9 cellular contexts compared by ENCODE assay signal in genomic region chr18:59265246-59266018, GRCh38. TPM values are rescaled to one million over a fixed set of nuclear protein-coding genes. Genes with fewer than 3 reads are reported as not detected.
DNase-seq lines count a peak whose midpoint lies in the region; ATAC-seq and TF ChIP-seq lines count a peak whose summit lies in the region.
"Had no signal": no experiment of that assay in that cellular context is flagged by ENCODE, and none has a peak within 500 bp of the region (broad histone marks: within the 10 kb centered on the region; RNA-seq: fewer than 3 reads in every experiment).

No MANE protein-coding gene starts in this region.

- H3K9me3 Mint-ChIP-seq in activated CD8-positive, alpha-beta T cell treated with anti-CD3 and anti-CD28 coated beads, Interleukin-2, amount 10 ng/mL, durations not matched to agents 7 days and 5 days (ENCODE audit: insufficient read depth): no peaks in the 10 kb centered on the region

- H3K27ac Mint-ChIP-seq in activated CD8-positive, alpha-beta T cell treated with anti-CD3 and anti-CD28 coated beads, Interleukin-2, amount 10 ng/mL, durations not matched to agents 7 days and 5 days: no peak overlapping the region

- CTCF ChIA-PET in activated CD8-positive, alpha-beta T cell treated with anti-CD3 and anti-CD28 coated beads, Interleukin-2, amount 10 ng/mL, durations not matched to agents 7 days and 5 days (lab: Charles Lee): interaction anchor here (1.3 to 1.8 kb wide), 3 partner anchors 10 to 122 kb away, joined by 3 to 5 read pairs (median 4); no protein-coding TSS in a partner anchor

- H3K4me3 ChIP-seq in lung: no peak overlapping the region
- H3K4me3 ChIP-seq: BLaER1 had no signal

- peak overlapping the region; percentile 69 for H3K4me3 Mint-ChIP-seq in activated CD8-positive, alpha-beta T cell treated with anti-CD3 and anti-CD28 coated beads, Interleukin-2, amount 10 ng/mL, durations not matched to agents 7 days and 5 days

- DNase-seq in NCI-H2029 (lab: John Stamatoyannopoulos, UW) (peak; percentile 22), NCI-H2029 treated with DMSO at 0.1 percent for 48 hours (lab: John Stamatoyannopoulos, UW) (no peak), lung (ENCODE audit: low spot score) (no peak), NCI-H128 (lab: John Stamatoyannopoulos, UW; ENCODE audit: unreplicated experiment) (no peak)
- DNase-seq in activated CD8-positive, alpha-beta T cell treated with anti-CD3 and anti-CD28 coated beads, Interleukin-2, amount 10 ng/mL, durations not matched to agents 7 days and 5 days: peak; percentile 63

- peaks cover 76% of the 10 kb centered on the region for H3K27me3 Mint-ChIP-seq in activated CD8-positive, alpha-beta T cell treated with anti-CD3 and anti-CD28 coated beads, Interleukin-2, amount 10 ng/mL, durations not matched to agents 7 days and 5 days (ENCODE audit: low read depth)

- WGBS in lung, 2 donors: 3 to 4% methylated on average over 39 of the region's 39 CpGs

- peaks cover 0 to 11% of the 10 kb centered on the region in 2 donors for H3K4me1 ChIP-seq in lung (ENCODE audit: control insufficient read depth in 2 of 2, insufficient read depth in 2 of 2, low read length in 2 of 2)

- POLR2A ChIA-PET in activated CD8-positive, alpha-beta T cell treated with anti-CD3 and anti-CD28 coated beads, Interleukin-2, amount 10 ng/mL, durations not matched to agents 7 days and 5 days (lab: Charles Lee): no interaction called here

- H3K27ac ChIP-seq in lung (ENCODE audit: low read depth in 1 of 2, low read length in 1 of 2): no peak overlapping the region
- H3K27ac ChIP-seq: BLaER1 had no signal

- H3K4me1 Mint-ChIP-seq in activated CD8-positive, alpha-beta T cell treated with anti-CD3 and anti-CD28 coated beads, Interleukin-2, amount 10 ng/mL, durations not matched to agents 7 days and 5 days (ENCODE audit: low read depth): peaks cover 18% of the 10 kb centered on the region

- no peaks in the 10 kb centered on the region for H3K36me3 ChIP-seq in lung (ENCODE audit: control insufficient read depth in 2 of 2, insufficient read depth in 2 of 2, low read length in 2 of 2)
- H3K36me3 ChIP-seq: BLaER1 had no signal

- ATAC-seq in HG03280 (IDR thresholded peaks at IDR 0.05; ENCODE audit: unreplicated experiment) (peak; percentile 63), lung (ENCODE audit: insufficient read depth, low FRiP score) (peak; percentile 38), GM19452 (IDR thresholded peaks at IDR 0.05; ENCODE audit: unreplicated experiment) (no peak), HG03196 (IDR thresholded peaks at IDR 0.05; ENCODE audit: unreplicated experiment) (no peak)
- ATAC-seq in activated CD8-positive, alpha-beta T cell treated with anti-CD3 and anti-CD28 coated beads, Interleukin-2, amount 10 ng/mL, durations not matched to agents 7 days and 5 days: peak; percentile 64

- no peak for TF ChIP-seq CTCF in lung (IDR thresholded peaks at IDR 0.05; ENCODE audit: control extremely low read depth, extremely low read depth)

- H3K27me3 ChIP-seq in lung (ENCODE audit: control insufficient read depth, insufficient read depth): peaks cover 5% of the 10 kb centered on the region

- H3K36me3 Mint-ChIP-seq in activated CD8-positive, alpha-beta T cell treated with anti-CD3 and anti-CD28 coated beads, Interleukin-2, amount 10 ng/mL, durations not matched to agents 7 days and 5 days (ENCODE audit: low read depth): no peaks in the 10 kb centered on the region

- H3K9me3 ChIP-seq in lung (ENCODE audit: control insufficient read depth in 2 of 2, insufficient read depth in 1 of 2, low read length in 1 of 2): peaks cover 0 to 11% of the 10 kb centered on the region in 2 donors

RNA-seq across cellular contexts. Expression of gene RAX, which starts 7.8 kb away (rescaled TPM):
- total RNA-seq in activated CD8-positive, alpha-beta T cell treated with anti-CD3 and anti-CD28 coated beads, Interleukin-2, amount 10 ng/mL, durations not matched to agents 7 days and 5 days: not detected
- not detected for total RNA-seq in lung
- under 1 TPM in 1 of 2 donors, not detected in 1; 0.02 TPM for polyA plus RNA-seq in lung

RNA-seq across cellular contexts. Expression of gene GRP, which starts 45.5 kb away (rescaled TPM):
- not detected for total RNA-seq in activated CD8-positive, alpha-beta T cell treated with anti-CD3 and anti-CD28 coated beads, Interleukin-2, amount 10 ng/mL, durations not matched to agents 7 days and 5 days
- 10 to 100 TPM in 1 of 2 donors, 1 to 10 TPM in 1; 4.0 to 40.8 TPM for total RNA-seq in lung
- 1 to 10 TPM; 3.4 to 9.6 TPM for polyA plus RNA-seq in lung

RNA-seq across cellular contexts. Expression of gene CPLX4, which starts 53.0 kb away (rescaled TPM):
- total RNA-seq in activated CD8-positive, alpha-beta T cell treated with anti-CD3 and anti-CD28 coated beads, Interleukin-2, amount 10 ng/mL, durations not matched to agents 7 days and 5 days: not detected
- total RNA-seq in lung: not detected
- under 1 TPM in 1 of 2 donors, not detected in 1; 0.01 TPM for polyA plus RNA-seq in lung

Comparison
In these comparisons a context has a peak if more than half of its experiments do, and no peak if none do; other contexts are left out.
1. DNase-seq: peak in NCI-H2029 (single experiment) and activated CD8-positive, alpha-beta T cell treated with anti-CD3 and anti-CD28 coated beads, Interleukin-2, amount 10 ng/mL, durations not matched to agents 7 days and 5 days (single experiment); none in NCI-H2029 treated with DMSO at 0.1 percent for 48 hours (single experiment), lung (single experiment) and NCI-H128 (single experiment).
2. ATAC-seq: peak in HG03280 (single experiment), activated CD8-positive, alpha-beta T cell treated with anti-CD3 and anti-CD28 coated beads, Interleukin-2, amount 10 ng/mL, durations not matched to agents 7 days and 5 days (single experiment) and lung (single experiment); none in GM19452 (single experiment) and HG03196 (single experiment).
3. RNA of gene GRP, which starts 45.5 kb away (total RNA-seq): 4.0 to 40.8 TPM in lung; not detected in activated CD8-positive, alpha-beta T cell treated with anti-CD3 and anti-CD28 coated beads, Interleukin-2, amount 10 ng/mL, durations not matched to agents 7 days and 5 days; every median in the first group is over 4 times any median in the second.